Comparison of ENCODE assay signal across 9 cellular contexts in genomic region chr18:38329145-38329544, GRCh38.
"Had no signal": no experiment of that assay in that cellular context is flagged by ENCODE, and none has a peak within 500 bp of the region (broad histone marks: within the 10 kb centered on the region; RNA-seq: fewer than 3 reads in every experiment).

No MANE protein-coding gene starts in this region.

- H3K9me3 Mint-ChIP-seq: GM23338, H9 had no signal

- H3K4me1 Mint-ChIP-seq: GM23338, H9 had no signal

- H3K36me3 ChIP-seq: HAP-1 had no signal

- ATAC-seq: GM23338, HCT116 had no signal

- H3K9me3 ChIP-seq: HAP-1 had no signal

- H3K4me1 ChIP-seq: HAP-1 had no signal

- H3K27ac ChIP-seq: GM23248 had no signal

- DNase-seq: GM23248, GOT3, H7, H9, HCEC 1CT, HFFc6 had no signal

- H2AFZ ChIP-seq: GM23248, GM23338 had no signal

- H3K9ac ChIP-seq: GM23248 had no signal

- H3K4me3 Mint-ChIP-seq: GM23338, H9, HFFc6 had no signal

- H3K4me3 ChIP-seq: GM23248, GM23338, HAP-1 had no signal

- H3K27ac Mint-ChIP-seq: GM23338, H9, HFFc6 had no signal

- H3K4me2 ChIP-seq: GM23338 had no signal
